ENCODE assay signal across 1 cellular context in the genomic region with DNA sequence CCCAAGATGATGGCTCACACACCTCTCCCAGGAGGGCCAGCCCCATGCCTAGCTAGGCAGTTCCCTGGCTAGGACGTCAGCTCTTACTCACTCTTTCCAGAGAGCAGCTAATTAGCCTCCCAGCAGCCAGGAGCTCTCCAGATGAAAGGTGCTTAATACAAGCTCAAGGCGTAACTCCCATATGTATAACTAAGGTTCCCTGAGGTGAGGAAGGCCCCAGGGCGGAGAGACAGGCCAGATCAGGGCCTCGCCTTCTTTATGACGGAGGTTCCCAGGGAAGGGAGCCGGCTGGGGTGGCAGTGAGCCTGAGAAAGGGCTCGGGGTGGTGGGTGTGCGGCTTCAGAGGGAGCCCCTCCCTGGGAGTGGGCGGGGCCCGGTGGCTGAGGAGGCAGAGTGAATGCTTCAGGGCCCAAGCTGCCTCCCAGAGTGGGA.
TF ChIP-seq lines count a peak whose summit lies in the region.

No MANE protein-coding gene starts in this region.

TF ChIP-seq in HCT116, 20 proteins besides CTCF, POLR2A, EP300 and RAD21 (continued from another document):
- TF ChIP-seq, protein P1, sequence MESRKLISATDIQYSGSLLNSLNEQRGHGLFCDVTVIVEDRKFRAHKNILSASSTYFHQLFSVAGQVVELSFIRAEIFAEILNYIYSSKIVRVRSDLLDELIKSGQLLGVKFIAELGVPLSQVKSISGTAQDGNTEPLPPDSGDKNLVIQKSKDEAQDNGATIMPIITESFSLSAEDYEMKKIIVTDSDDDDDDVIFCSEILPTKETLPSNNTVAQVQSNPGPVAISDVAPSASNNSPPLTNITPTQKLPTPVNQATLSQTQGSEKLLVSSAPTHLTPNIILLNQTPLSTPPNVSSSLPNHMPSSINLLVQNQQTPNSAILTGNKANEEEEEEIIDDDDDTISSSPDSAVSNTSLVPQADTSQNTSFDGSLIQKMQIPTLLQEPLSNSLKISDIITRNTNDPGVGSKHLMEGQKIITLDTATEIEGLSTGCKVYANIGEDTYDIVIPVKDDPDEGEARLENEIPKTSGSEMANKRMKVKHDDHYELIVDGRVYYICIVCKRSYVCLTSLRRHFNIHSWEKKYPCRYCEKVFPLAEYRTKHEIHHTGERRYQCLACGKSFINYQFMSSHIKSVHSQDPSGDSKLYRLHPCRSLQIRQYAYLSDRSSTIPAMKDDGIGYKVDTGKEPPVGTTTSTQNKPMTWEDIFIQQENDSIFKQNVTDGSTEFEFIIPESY (IDR thresholded peaks at IDR 0.05; ENCODE audit: extremely low read depth, insufficient replicate concordance, low read length): peak; percentile 24
- TF ChIP-seq POLR2AphosphoS5 (IDR thresholded peaks at IDR 0.05; ENCODE audit: low read depth, low read length): peak; percentile 36; the same call in 1 of the 2 replicates
- TF ChIP-seq FOSL1 (IDR thresholded peaks at IDR 0.05; ENCODE audit: low read depth): no peak
- no peak for TF ChIP-seq EGR1 (IDR thresholded peaks at IDR 0.05; ENCODE audit: low read depth)
- no peak for TF ChIP-seq CBX3 (IDR thresholded peaks at IDR 0.05; ENCODE audit: low read depth)
- no peak for TF ChIP-seq ELF1 (IDR thresholded peaks at IDR 0.05; ENCODE audit: borderline replicate concordance, low read depth)
- TF ChIP-seq SRF (IDR thresholded peaks at IDR 0.05; ENCODE audit: low read depth): no peak
- TF ChIP-seq, protein P2, sequence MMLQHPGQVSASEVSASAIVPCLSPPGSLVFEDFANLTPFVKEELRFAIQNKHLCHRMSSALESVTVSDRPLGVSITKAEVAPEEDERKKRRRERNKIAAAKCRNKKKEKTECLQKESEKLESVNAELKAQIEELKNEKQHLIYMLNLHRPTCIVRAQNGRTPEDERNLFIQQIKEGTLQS (IDR thresholded peaks at IDR 0.05): no peak
- 0 out of 2 replicates have a peak, but pooled peaks have one; percentile 25 for TF ChIP-seq ZFX (IDR thresholded peaks at IDR 0.05)
